ENCODE assay signal across 9 cellular contexts in the genomic region with DNA sequence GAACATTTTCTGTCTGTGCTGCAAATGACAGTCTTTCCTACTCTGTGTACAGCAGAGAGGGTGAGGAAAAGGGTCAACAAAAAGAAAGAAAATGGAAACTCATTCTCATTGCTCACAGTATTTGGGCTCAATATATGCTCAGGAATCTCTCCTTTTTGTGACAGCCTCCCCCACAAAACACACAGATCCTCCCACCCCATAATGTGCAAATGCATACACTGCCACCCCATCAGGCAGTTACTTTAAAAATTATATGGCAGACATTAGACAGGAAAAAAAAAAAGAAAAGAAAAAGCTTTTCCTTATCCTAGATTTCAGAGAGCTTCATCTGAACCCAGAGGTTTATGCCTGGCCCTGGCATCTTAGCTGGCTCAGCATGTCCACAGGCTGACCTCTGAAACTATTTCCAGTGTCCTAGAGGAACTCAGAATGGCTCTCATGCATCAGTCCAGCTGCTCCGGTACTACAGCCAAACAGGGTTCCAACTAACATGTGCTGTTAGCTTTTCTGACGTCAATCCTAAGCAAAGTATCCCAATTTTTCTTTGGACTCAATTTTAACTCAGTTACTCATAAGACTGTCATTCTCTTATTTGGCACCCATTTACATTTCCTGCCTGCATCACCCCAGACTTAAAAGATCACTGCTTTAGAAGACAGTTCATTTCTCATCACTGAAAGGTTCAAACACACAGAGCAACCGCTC.
DNase-seq lines count a peak whose midpoint lies in the region; ATAC-seq and TF ChIP-seq lines count a peak whose summit lies in the region.
"Had no signal": no experiment of that assay in that cellular context is flagged by ENCODE, and none has a peak within 500 bp of the region (broad histone marks: within the 10 kb centered on the region; RNA-seq: fewer than 3 reads in every experiment).

No MANE protein-coding gene starts in this region.

- H3K36me3 Mint-ChIP-seq in activated T-cell treated with anti-CD3 and anti-CD28 coated beads, Interleukin-2, amount 50 U/mL, for 72 hours (ENCODE audit: insufficient read depth in 2 of 2): peaks cover 0 to 4% of the 10 kb centered on the region in 2 donors

- H3K4me3 ChIP-seq in choroid plexus epithelial cell (ENCODE audit: low read depth, low read length): no peak overlapping the region
- H3K4me3 ChIP-seq in mesenchymal stem cell (ENCODE audit: insufficient read depth in 1 of 2, low read depth in 1 of 2, low read length in 2 of 2): peak overlapping the region in 1 of 2 experiments; percentile 66
- no peak overlapping the region for H3K4me3 ChIP-seq in upper lobe of left lung

- no peak overlapping the region for H4K91ac ChIP-seq in mesenchymal stem cell (ENCODE audit: low read length)

- no peak overlapping the region for H2BK120ac ChIP-seq in mesenchymal stem cell (ENCODE audit: low read depth, low read length)

- no peak for DNase-seq in activated T-cell treated with anti-CD3 and anti-CD28 coated beads, Interleukin-2, amount 50 U/mL, for 72 hours
- DNase-seq in activated T-cell treated with anti-CD3 and anti-CD28 coated beads, Interleukin-2, amount 50 U/mL, for 1 hour: no peak
- peak; percentile 96 for DNase-seq in choroid plexus epithelial cell (ENCODE audit: low read depth)
- peak; percentile 69 for DNase-seq in mesenchymal stem cell
- peak in 1 of 2 donors; percentile 51 for DNase-seq in upper lobe of left lung
- DNase-seq in NCI-H2171 (lab: John Stamatoyannopoulos, UW): no peak
- DNase-seq in activated CD4-positive, alpha-beta T cell treated with anti-CD3 and anti-CD28 coated beads for 1 hour: no peak
- no peak for DNase-seq in NCI-H345 treated with DMSO at 0.1 percent for 48 hours (lab: John Stamatoyannopoulos, UW; ENCODE audit: unreplicated experiment)
- DNase-seq: DMS79 treated with DMSO at 0.1 percent for 48 hours had no signal

- no peak for ATAC-seq in activated T-cell treated with anti-CD3 and anti-CD28 coated beads, Interleukin-2, amount 50 U/mL, for 72 hours (replicated peaks in 1 of 2)
- peak; percentile 85 to 92 for ATAC-seq in upper lobe of left lung (ENCODE audit: low FRiP score in 2 of 2)

- peak overlapping the region in 1 of 2 experiments; percentile 49 for H3K4ac ChIP-seq in mesenchymal stem cell (ENCODE audit: low read depth in 1 of 2, low read length in 2 of 2)

- 71% methylated on average over 3 of the region's 3 CpGs for WGBS in mesenchymal stem cell
- 40 to 48% methylated on average over 3 of the region's 3 CpGs for WGBS in upper lobe of left lung, 2 donors

- H3K18ac ChIP-seq in mesenchymal stem cell (ENCODE audit: low read depth in 1 of 2, low read length in 2 of 2): peak overlapping the region in 1 of 2 experiments; percentile 26

- H3K27me3 Mint-ChIP-seq in activated T-cell treated with anti-CD3 and anti-CD28 coated beads, Interleukin-2, amount 50 U/mL, for 72 hours (ENCODE audit: low read depth): no peaks in the 10 kb centered on the region

- peaks cover 0 to 34% of the 10 kb centered on the region in 2 experiments for H3K36me3 ChIP-seq in mesenchymal stem cell (ENCODE audit: control insufficient read depth in 1 of 2, insufficient read depth in 2 of 2, low read depth in 1 of 2, low read length in 2 of 2)
- H3K36me3 ChIP-seq in upper lobe of left lung: no peaks in the 10 kb centered on the region

- peak in 1 of 4 donors; percentile 41 for TF ChIP-seq EP300 in upper lobe of left lung (IDR thresholded peaks at IDR 0.05)

- peak overlapping the region; percentile 72 for H2AK5ac ChIP-seq in mesenchymal stem cell (ENCODE audit: low read length, severe bottlenecking)

- H2BK15ac ChIP-seq in mesenchymal stem cell (ENCODE audit: low read depth, poor library complexity, severe bottlenecking): no peak overlapping the region

- no peak overlapping the region for H2BK5ac ChIP-seq in mesenchymal stem cell (ENCODE audit: low read depth, low read length, poor library complexity, severe bottlenecking)

- no peak overlapping the region for H3K4me2 ChIP-seq in mesenchymal stem cell (ENCODE audit: low read length, poor library complexity, severe bottlenecking)

- H3K27me3 ChIP-seq in mesenchymal stem cell (ENCODE audit: control insufficient read depth in 1 of 2, insufficient read depth in 1 of 2, low read length in 2 of 2): no peaks in the 10 kb centered on the region
- no peaks in the 10 kb centered on the region for H3K27me3 ChIP-seq in upper lobe of left lung

- no peak for TF ChIP-seq POLR2A in upper lobe of left lung (IDR thresholded peaks at IDR 0.05)

- H3K9me3 ChIP-seq in mesenchymal stem cell (ENCODE audit: control insufficient read depth, low read length) (no peaks in the 10 kb centered on the region), upper lobe of left lung (no peaks in the 10 kb centered on the region)

- no peaks in the 10 kb centered on the region for H3K9me3 Mint-ChIP-seq in activated T-cell treated with anti-CD3 and anti-CD28 coated beads, Interleukin-2, amount 50 U/mL, for 72 hours

- peak overlapping the region in 1 of 2 experiments; percentile 29 for H3K14ac ChIP-seq in mesenchymal stem cell (ENCODE audit: low read length in 2 of 2)

- H3K4me1 Mint-ChIP-seq in activated T-cell treated with anti-CD3 and anti-CD28 coated beads, Interleukin-2, amount 50 U/mL, for 72 hours (ENCODE audit: low read depth): peaks cover 71% of the 10 kb centered on the region

- no peak overlapping the region for H2BK12ac ChIP-seq in mesenchymal stem cell (ENCODE audit: low read length in 2 of 2)

- peaks cover 3% of the 10 kb centered on the region for H3K79me1 ChIP-seq in mesenchymal stem cell (replicated peaks; ENCODE audit: low read length, poor library complexity, severe bottlenecking)

- no peak overlapping the region for H2AFZ ChIP-seq in mesenchymal stem cell (ENCODE audit: low read depth, low read length)

- peak overlapping the region in 1 of 2 experiments; percentile 83 for H3K23ac ChIP-seq in mesenchymal stem cell (ENCODE audit: low read length in 2 of 2)

- TF ChIP-seq CTCF in choroid plexus epithelial cell (conservative IDR thresholded peaks at IDR 0.05; ENCODE audit: low read depth, low read length): no peak
- TF ChIP-seq CTCF in upper lobe of left lung (IDR thresholded peaks at IDR 0.05): no peak

- peak overlapping the region; percentile 80 for H3K9ac ChIP-seq in mesenchymal stem cell (ENCODE audit: low read length)

- H4K8ac ChIP-seq in mesenchymal stem cell (ENCODE audit: low read length): no peak overlapping the region

- H3K27ac ChIP-seq in mesenchymal stem cell (ENCODE audit: low read length, poor library complexity, severe bottlenecking) (no peak overlapping the region), upper lobe of left lung (peak overlapping the region; percentile 74 to 87 (median 80))

- H3K4me1 ChIP-seq in mesenchymal stem cell (ENCODE audit: control insufficient read depth, insufficient read depth, low read depth, low read length): peaks cover 19% of the 10 kb centered on the region
- peaks cover 45 to 79% (median 74%) of the 10 kb centered on the region in 4 donors for H3K4me1 ChIP-seq in upper lobe of left lung

- peak overlapping the region; percentile 60 for H3K27ac Mint-ChIP-seq in activated T-cell treated with anti-CD3 and anti-CD28 coated beads, Interleukin-2, amount 50 U/mL, for 72 hours

- H3K4me3 Mint-ChIP-seq in activated T-cell treated with anti-CD3 and anti-CD28 coated beads, Interleukin-2, amount 50 U/mL, for 72 hours: peak overlapping the region; percentile 72 to 73

Comparison
In these comparisons a context has a peak if more than half of its experiments do, and no peak if none do; other contexts are left out.
1. ATAC-seq: peak in upper lobe of left lung (2 of 2); none in activated T-cell treated with anti-CD3 and anti-CD28 coated beads, Interleukin-2, amount 50 U/mL, for 72 hours (0 of 2).
2. DNase-seq: peak in choroid plexus epithelial cell (single experiment) and mesenchymal stem cell (single experiment); none in activated T-cell treated with anti-CD3 and anti-CD28 coated beads, Interleukin-2, amount 50 U/mL, for 72 hours (0 of 2), activated T-cell treated with anti-CD3 and anti-CD28 coated beads, Interleukin-2, amount 50 U/mL, for 1 hour (single experiment), NCI-H2171 (single experiment), activated CD4-positive, alpha-beta T cell treated with anti-CD3 and anti-CD28 coated beads for 1 hour (single experiment) and NCI-H345 treated with DMSO at 0.1 percent for 48 hours (single experiment).